In genomic region chr7:12550956-12551355, GRCh38 we compare ENCODE assay signal across 1 cellular context.
TF ChIP-seq lines count a peak whose summit lies in the region.

No MANE protein-coding gene starts in this region.

TF ChIP-seq in IMR-90, 13 proteins besides CTCF, POLR2A, EP300 and RAD21 (continued from another document):
- TF ChIP-seq USF2 (IDR thresholded peaks at IDR 0.05; ENCODE audit: low read depth, low read length) = no peak
- no peak for TF ChIP-seq CHD1 (IDR thresholded peaks at IDR 0.05; ENCODE audit: low read depth, low read length)
- TF ChIP-seq MAFK (IDR thresholded peaks at IDR 0.05; ENCODE audit: low read depth, low read length) = no peak
- TF ChIP-seq FOS (IDR thresholded peaks at IDR 0.05; ENCODE audit: low read depth, low read length) = no peak
- no peak for TF ChIP-seq NFE2L2 (IDR thresholded peaks at IDR 0.05; ENCODE audit: low read depth, low read length)
- TF ChIP-seq SMC3 (IDR thresholded peaks at IDR 0.05; ENCODE audit: low read depth, low read length) = no peak
- no peak for TF ChIP-seq BHLHE40 (IDR thresholded peaks at IDR 0.05; ENCODE audit: low read depth, low read length)
